Comparison of ENCODE assay signal across 29 cellular contexts in genomic region chr14:22180045-22180444, GRCh38.
"Had no signal": no experiment of that assay in that cellular context is flagged by ENCODE, and none has a peak within 500 bp of the region (broad histone marks: within the 10 kb centered on the region; RNA-seq: fewer than 3 reads in every experiment).

No MANE protein-coding gene starts in this region.

- H3K36me3 ChIP-seq: esophagus squamous epithelium, heart right ventricle, pancreas, sigmoid colon, upper lobe of left lung had no signal

- H3K27me3 Mint-ChIP-seq: activated CD4-positive, alpha-beta memory T cell treated with anti-CD3 and anti-CD28 coated beads for 36 hours; stimulated activated naive CD8-positive, alpha-beta T cell treated with anti-CD3 and anti-CD28 coated beads, Interleukin-15, amount 100 ng/mL, for 72 hours had no signal

- H3K27ac ChIP-seq: esophagus squamous epithelium, heart right ventricle, pancreas, psoas muscle, sigmoid colon, upper lobe of left lung had no signal

- H3K4me3 Mint-ChIP-seq: activated CD4-positive, alpha-beta memory T cell treated with anti-CD3 and anti-CD28 coated beads for 36 hours; activated T-helper 1 cell treated with anti-CD3 and anti-CD28 coated beads, Interleukin-12 subunit alpha, Interleukin-12 subunit beta, Interleukin-2, Interleukin-4 antibody, amounts not matched to agents 30 ng/mL and 10 ng/mL and 1 ng/mL, durations not matched to agents 14 hours and 24 hours and 36 hours; naive thymus-derived CD4-positive, alpha-beta T cell; stimulated activated memory B cell treated with anti-CD40 and anti-IgM and Interleukin-4, amounts not matched to agents 10 μg/mL and 1 μg/mL and 100 μg/mL, for 72 hours; stimulated activated naive CD8-positive, alpha-beta T cell treated with anti-CD3 and anti-CD28 coated beads, Interleukin-15, amount 100 ng/mL, for 72 hours; T-helper 2 cell treated with Interferon-gamma antibody and Interleukin-4, amounts not matched to agents 5 μg/mL and 100 μg/mL, for 36 hours had no signal

- H3K4me3 ChIP-seq: esophagus squamous epithelium, heart right ventricle, pancreas, psoas muscle, sigmoid colon, upper lobe of left lung had no signal

- DNase-seq: activated CD4-positive, alpha-beta memory T cell treated with anti-CD3 and anti-CD28 coated beads for 36 hours; activated CD4-positive, alpha-beta T cell treated with anti-CD3 and anti-CD28 coated beads for 4 hours; activated CD8-positive, alpha-beta memory T cell treated with anti-CD3 and anti-CD28 coated beads, Interleukin-2, amount 50 U/mL, for 4 hours; activated effector memory CD4-positive, alpha-beta T cell treated with anti-CD3 and anti-CD28 coated beads, Interleukin-2, amount 50 U/mL, for 16 hours; activated naive CD4-positive, alpha-beta T cell treated with anti-CD3 and anti-CD28 coated beads, Interleukin-2, amount 50 U/mL, for 16 hours; activated T-cell treated with anti-CD3 and anti-CD28 coated beads, Interleukin-2, amount 50 U/mL, for 1 hour; amniotic stem cell; central memory CD4-positive, alpha-beta T cell; esophagus squamous epithelium; foreskin melanocyte; heart right ventricle; islet precursor cell; left cardiac atrium; mammary epithelial cell; midbrain; naive thymus-derived CD4-positive, alpha-beta T cell; nucleus accumbens; pancreas; psoas muscle; sigmoid colon; small intestine; stimulated activated CD4-positive, alpha-beta T cell treated with anti-CD3 and anti-CD28 coated beads, Interleukin-4, amount 100 ng/mL, for 24 hours; stimulated activated naive CD8-positive, alpha-beta T cell treated with anti-CD3 and anti-CD28 coated beads, Interleukin-15, amount 100 ng/mL, for 72 hours; substantia nigra; T-helper 1 cell; upper lobe of left lung had no signal

- H3K27me3 ChIP-seq: esophagus squamous epithelium, pancreas, sigmoid colon, upper lobe of left lung had no signal

- H3K9me3 Mint-ChIP-seq: activated CD4-positive, alpha-beta memory T cell treated with anti-CD3 and anti-CD28 coated beads for 36 hours; activated T-helper 1 cell treated with anti-CD3 and anti-CD28 coated beads, Interleukin-12 subunit alpha, Interleukin-12 subunit beta, Interleukin-2, Interleukin-4 antibody, amounts not matched to agents 30 ng/mL and 10 ng/mL and 1 ng/mL, durations not matched to agents 14 hours and 24 hours and 36 hours; stimulated activated memory B cell treated with anti-CD40 and anti-IgM and Interleukin-4, amounts not matched to agents 10 μg/mL and 1 μg/mL and 100 μg/mL, for 72 hours; stimulated activated naive CD8-positive, alpha-beta T cell treated with anti-CD3 and anti-CD28 coated beads, Interleukin-15, amount 100 ng/mL, for 72 hours; T-helper 2 cell treated with Interferon-gamma antibody and Interleukin-4, amounts not matched to agents 5 μg/mL and 100 μg/mL, for 36 hours had no signal

- H3K4me1 ChIP-seq: pancreas, psoas muscle, sigmoid colon, upper lobe of left lung had no signal

- H3K36me3 Mint-ChIP-seq: activated CD4-positive, alpha-beta memory T cell treated with anti-CD3 and anti-CD28 coated beads for 36 hours; naive thymus-derived CD4-positive, alpha-beta T cell; stimulated activated memory B cell treated with anti-CD40 and anti-IgM and Interleukin-4, amounts not matched to agents 10 μg/mL and 1 μg/mL and 100 μg/mL, for 72 hours had no signal

- H3K9me3 ChIP-seq: esophagus squamous epithelium, heart right ventricle, pancreas, psoas muscle, sigmoid colon, upper lobe of left lung had no signal

- H3K27ac Mint-ChIP-seq: activated CD4-positive, alpha-beta memory T cell treated with anti-CD3 and anti-CD28 coated beads for 36 hours; activated T-helper 1 cell treated with anti-CD3 and anti-CD28 coated beads, Interleukin-12 subunit alpha, Interleukin-12 subunit beta, Interleukin-2, Interleukin-4 antibody, amounts not matched to agents 30 ng/mL and 10 ng/mL and 1 ng/mL, durations not matched to agents 14 hours and 24 hours and 36 hours; naive thymus-derived CD4-positive, alpha-beta T cell; stimulated activated memory B cell treated with anti-CD40 and anti-IgM and Interleukin-4, amounts not matched to agents 10 μg/mL and 1 μg/mL and 100 μg/mL, for 72 hours; stimulated activated naive CD8-positive, alpha-beta T cell treated with anti-CD3 and anti-CD28 coated beads, Interleukin-15, amount 100 ng/mL, for 72 hours; T-helper 2 cell treated with Interferon-gamma antibody and Interleukin-4, amounts not matched to agents 5 μg/mL and 100 μg/mL, for 36 hours had no signal
